10 cellular contexts compared by ENCODE assay signal in the genomic region with DNA sequence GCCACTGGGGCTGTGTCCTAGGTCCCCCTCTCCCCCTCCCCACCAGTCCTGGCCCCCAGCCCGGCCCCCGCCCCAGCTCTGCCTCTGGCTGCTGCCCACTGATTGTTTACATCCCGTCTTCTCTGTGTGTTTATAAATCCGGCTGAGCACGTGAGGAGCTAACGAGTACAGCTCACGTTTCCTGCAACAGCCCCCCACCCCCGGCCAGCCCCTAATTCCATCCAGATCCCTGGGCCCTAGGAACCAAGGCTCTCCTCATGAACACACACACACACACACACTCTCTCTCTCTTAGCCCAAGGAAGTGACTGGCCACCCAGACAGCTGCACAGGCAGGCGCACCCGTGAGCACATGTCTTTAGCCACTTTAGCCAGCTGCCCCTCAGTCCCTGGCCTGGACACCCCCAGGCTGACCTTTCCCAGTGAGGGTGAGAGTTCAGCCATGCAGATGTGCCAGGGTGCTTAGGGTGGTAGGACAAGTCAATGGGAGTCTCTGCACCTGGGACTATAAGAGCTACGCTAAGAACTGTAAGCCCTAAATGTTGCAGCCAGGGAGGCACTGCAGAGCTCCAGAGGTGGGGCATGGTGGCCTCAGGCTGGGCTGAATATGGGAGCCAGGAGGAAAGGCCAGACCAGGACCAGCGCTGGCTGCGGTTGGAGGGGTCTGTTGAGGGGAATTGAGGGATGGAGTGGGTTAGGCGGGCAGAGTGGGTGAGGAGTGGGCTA. TPM values are rescaled to one million over a fixed set of nuclear protein-coding genes. Genes with fewer than 3 reads are reported as not detected.
A peak's percentile ranks its signal among the peaks of the same experiment; 100 is the strongest.
DNase-seq lines count a peak whose midpoint lies in the region; ATAC-seq, FAIRE-seq and TF ChIP-seq lines count a peak whose summit lies in the region.
"Had no signal": no experiment of that assay in that cellular context is flagged by ENCODE, and none has a peak within 500 bp of the region (broad histone marks: within the 10 kb centered on the region; RNA-seq: fewer than 3 reads in every experiment).

No MANE protein-coding gene starts in this region.

- ATAC-seq in activated CD4-positive, alpha-beta T cell treated with anti-CD3 and anti-CD28 coated beads for 36 hours = no peak

- H3K9ac ChIP-seq in kidney (ENCODE audit: low read length in 2 of 2) = peak overlapping the region in 1 of 2 donors; percentile 61

- peak overlapping the region; percentile 92 to 99 for H3K27ac ChIP-seq in uterus
- H3K27ac ChIP-seq in kidney (ENCODE audit: low read depth in 2 of 2, low read length in 2 of 2) = peak overlapping the region in 1 of 2 donors; percentile 41
- H3K27ac ChIP-seq: C4-2B had no signal

- no peaks in the 10 kb centered on the region for H3K27me3 ChIP-seq in uterus

- intact Hi-C loops in activated CD4-positive, alpha-beta T cell treated with anti-CD3 and anti-CD28 coated beads for 36 hours (cut with DNase I, micrococcal nuclease) = no loop called here
- intact Hi-C loops in uterus (cut with DNase I; ENCODE audit: low total_unique reads) = no loop called here
- intact Hi-C loops in kidney (cut with DNase I) = no loop called here

- TF ChIP-seq POLR2A in uterus (IDR thresholded peaks at IDR 0.05) = no peak

- H3K9me3 ChIP-seq in uterus (no peaks in the 10 kb centered on the region), kidney (ENCODE audit: control insufficient read depth in 1 of 2, low read length in 2 of 2) (no peaks in the 10 kb centered on the region)

- no peaks in the 10 kb centered on the region for H3K9me3 Mint-ChIP-seq in activated CD4-positive, alpha-beta T cell treated with anti-CD3 and anti-CD28 coated beads for 36 hours (ENCODE audit: low read depth)
- H3K9me3 Mint-ChIP-seq in brain (peaks cover 0 to 5% (median 0%) of the 10 kb centered on the region in 5 experiments), mesothelial cell of epicardium (no peaks in the 10 kb centered on the region)

- H3K36me3 ChIP-seq in uterus (no peaks in the 10 kb centered on the region), kidney (ENCODE audit: control insufficient read depth in 1 of 2, insufficient read depth in 2 of 2, low read length in 2 of 2) (no peaks in the 10 kb centered on the region)

- H3K4me3 ChIP-seq in uterus = peak overlapping the region; percentile 6 to 17
- no peak overlapping the region for H3K4me3 ChIP-seq in kidney (ENCODE audit: low read length in 2 of 2)

- CTCF ChIA-PET in activated CD4-positive, alpha-beta T cell treated with anti-CD3 and anti-CD28 coated beads for 36 hours (lab: Charles Lee) = interaction anchor here (0.6 to 4.1 kb wide), 13 partner anchors 9 to 260 kb away, joined by 3 to 44 read pairs (median 4); a partner anchor contains a TSS

- H3K4me3 Mint-ChIP-seq in activated CD4-positive, alpha-beta T cell treated with anti-CD3 and anti-CD28 coated beads for 36 hours = peak overlapping the region; percentile 10
- H3K4me3 Mint-ChIP-seq in brain = peak overlapping the region; percentile 30 to 79 (median 58)
- peak overlapping the region; percentile 34 for H3K4me3 Mint-ChIP-seq in mesothelial cell of epicardium

- H3K4me1 ChIP-seq in uterus (peaks cover 0 to 8% of the 10 kb centered on the region in 2 donors), kidney (ENCODE audit: control insufficient read depth in 1 of 2, insufficient read depth in 1 of 2, low read depth in 1 of 2, low read length in 2 of 2) (peaks cover 25 to 34% of the 10 kb centered on the region in 2 donors)

- H3K27me3 Mint-ChIP-seq in activated CD4-positive, alpha-beta T cell treated with anti-CD3 and anti-CD28 coated beads for 36 hours = peaks cover 32% of the 10 kb centered on the region
- H3K27me3 Mint-ChIP-seq in brain = peaks cover 36% of the 10 kb centered on the region
- H3K27me3 Mint-ChIP-seq in mesothelial cell of epicardium (ENCODE audit: low read depth) = peaks cover 2% of the 10 kb centered on the region

- no peak for TF ChIP-seq CTCF in brain (conservative IDR thresholded peaks at IDR 0.05)
- TF ChIP-seq CTCF in mesothelial cell of epicardium (IDR thresholded peaks at IDR 0.05; ENCODE audit: unreplicated experiment) = no peak
- TF ChIP-seq CTCF in uterus (IDR thresholded peaks at IDR 0.05) = no peak
- TF ChIP-seq CTCF in kidney (IDR thresholded peaks at IDR 0.05; ENCODE audit: borderline replicate concordance, extremely low read depth, insufficient read depth) = no peak

- DNase-seq in activated CD4-positive, alpha-beta T cell treated with anti-CD3 and anti-CD28 coated beads for 36 hours = no peak
- no peak for DNase-seq in activated CD4-positive, alpha-beta T cell treated with anti-CD3 and anti-CD28 coated beads, Interleukin-2, amount 50 U/mL, for 1 hour
- DNase-seq in mesothelial cell of epicardium (ENCODE audit: low spot score in 2 of 2, unreplicated experiment in 2 of 2) (no peak), uterus (peak; percentile 21 to 58), NCI-H446 treated with DMSO at 0.1 percent for 48 hours (lab: John Stamatoyannopoulos, UW) (no peak), NCI-H1930 (lab: John Stamatoyannopoulos, UW) (no peak), kidney (no peak)
- DNase-seq: anterior cingulate cortex had no signal

- FAIRE-seq in kidney (lab: Jason Lieb, UNC) = no peak

- peak overlapping the region; percentile 12 for H3K27ac Mint-ChIP-seq in activated CD4-positive, alpha-beta T cell treated with anti-CD3 and anti-CD28 coated beads for 36 hours
- H3K27ac Mint-ChIP-seq in brain = peak overlapping the region; percentile 1 to 66 (median 18)
- H3K27ac Mint-ChIP-seq in mesothelial cell of epicardium = peak overlapping the region; percentile 94

- peaks cover 46% of the 10 kb centered on the region for H3K4me1 Mint-ChIP-seq in activated CD4-positive, alpha-beta T cell treated with anti-CD3 and anti-CD28 coated beads for 36 hours
- H3K4me1 Mint-ChIP-seq in brain (peaks cover 61% of the 10 kb centered on the region), mesothelial cell of epicardium (peaks cover 65% of the 10 kb centered on the region)

- POLR2A ChIA-PET in activated CD4-positive, alpha-beta T cell treated with anti-CD3 and anti-CD28 coated beads for 36 hours (lab: Charles Lee) = interaction anchor here (0.6 kb wide), 1 partner anchor 118 kb away, joined by 4 read pairs; no protein-coding TSS in a partner anchor

- H3K36me3 Mint-ChIP-seq in activated CD4-positive, alpha-beta T cell treated with anti-CD3 and anti-CD28 coated beads for 36 hours (ENCODE audit: low read depth) = no peaks in the 10 kb centered on the region
- H3K36me3 Mint-ChIP-seq in brain (no peaks in the 10 kb centered on the region), mesothelial cell of epicardium (no peaks in the 10 kb centered on the region)

RNA-seq across cellular contexts. Expression of a gene that starts 2.9 kb away (rescaled TPM):
- total RNA-seq in activated CD4-positive, alpha-beta T cell treated with anti-CD3 and anti-CD28 coated beads for 36 hours = under 1 TPM; 0.09 to 0.27 TPM
- polyA plus RNA-seq in brain (ENCODE audit: insufficient read depth, low read depth, low replicate concordance) (0.46 TPM), kidney (ENCODE audit: insufficient read depth, low read depth, low replicate concordance) (5.7 TPM)
- total RNA-seq in mesothelial cell of epicardium (5.9 to 6.3 TPM (median 6.1 TPM) in 3 replicates), uterus (10 to 100 TPM in 1 of 4 donors, 1 to 10 TPM in 2, under 1 TPM in 1; 0.77 to 19.3 (median 7.4) TPM), kidney (15.8 TPM)

RNA-seq across cellular contexts. Expression of a gene that starts 17.2 kb away (rescaled TPM):
- 10 to 100 TPM; 31.3 to 37.5 TPM for total RNA-seq in activated CD4-positive, alpha-beta T cell treated with anti-CD3 and anti-CD28 coated beads for 36 hours
- polyA plus RNA-seq in brain (ENCODE audit: insufficient read depth, low read depth, low replicate concordance) (39.3 TPM), kidney (ENCODE audit: insufficient read depth, low read depth, low replicate concordance) (174 TPM)
- total RNA-seq in mesothelial cell of epicardium (32.0 to 37.9 TPM (median 32.2 TPM) in 3 replicates), uterus (10 to 100 TPM in 3 of 4 donors, 1 to 10 TPM in 1; 8.7 to 65.6 (median 31.3) TPM), kidney (54.4 TPM)

RNA-seq across cellular contexts. Expression of a gene that starts 21.3 kb away (rescaled TPM):
- total RNA-seq in activated CD4-positive, alpha-beta T cell treated with anti-CD3 and anti-CD28 coated beads for 36 hours = 10 to 100 TPM; 28.8 to 30.0 TPM
- polyA plus RNA-seq in brain (ENCODE audit: insufficient read depth, low read depth, low replicate concordance) = 18.0 TPM
- 44.7 to 48.8 TPM (median 48.7 TPM) in 3 replicates for total RNA-seq in mesothelial cell of epicardium
- 10 to 100 TPM in 2 of 4 donors, 1 to 10 TPM in 2; 2.6 to 37.3 (median 11.6) TPM for total RNA-seq in uterus
- 17.8 TPM for total RNA-seq in kidney
- polyA plus RNA-seq in kidney (ENCODE audit: insufficient read depth, low read depth, low replicate concordance) = 16.4 TPM

RNA-seq across cellular contexts. Expression of a gene that starts 31.1 kb away (rescaled TPM):
- total RNA-seq in activated CD4-positive, alpha-beta T cell treated with anti-CD3 and anti-CD28 coated beads for 36 hours = 100 to 1,000 TPM; 199 to 227 TPM
- 231 TPM for polyA plus RNA-seq in brain (ENCODE audit: insufficient read depth, low read depth, low replicate concordance)
- 103 to 107 TPM (median 103 TPM) in 3 replicates for total RNA-seq in mesothelial cell of epicardium
- 100 to 1,000 TPM in 1 of 4 donors, 10 to 100 TPM in 3; 15.9 to 180 (median 77.1) TPM for total RNA-seq in uterus
- total RNA-seq in kidney = 155 TPM
- polyA plus RNA-seq in kidney (ENCODE audit: insufficient read depth, low read depth, low replicate concordance) = 210 TPM

RNA-seq across cellular contexts. Expression of a gene that starts 33.4 kb away (rescaled TPM):
- total RNA-seq in activated CD4-positive, alpha-beta T cell treated with anti-CD3 and anti-CD28 coated beads for 36 hours = 100 to 1,000 TPM in 1 of 2 experiments, 10 to 100 TPM in 1; 83.2 to 123 TPM
- polyA plus RNA-seq in brain (ENCODE audit: insufficient read depth, low read depth, low replicate concordance) (0.29 TPM), kidney (ENCODE audit: insufficient read depth, low read depth, low replicate concordance) (1.7 TPM)
- total RNA-seq in mesothelial cell of epicardium (0.41 to 0.82 TPM (median 0.74 TPM) in 3 replicates), uterus (1 to 10 TPM in 2 of 4 donors, not detected in 2; 1.3 to 2.5 TPM), kidney (13.9 TPM)

Comparison
In these comparisons a context has a peak if more than half of its experiments do, and no peak if none do; other contexts are left out.
1. DNase-seq: peak in uterus (2 of 2); none in activated CD4-positive, alpha-beta T cell treated with anti-CD3 and anti-CD28 coated beads for 36 hours (single experiment), activated CD4-positive, alpha-beta T cell treated with anti-CD3 and anti-CD28 coated beads, Interleukin-2, amount 50 U/mL, for 1 hour (single experiment), mesothelial cell of epicardium (0 of 2), NCI-H446 treated with DMSO at 0.1 percent for 48 hours (single experiment), NCI-H1930 (0 of 2) and kidney (single experiment).
2. H3K27ac Mint-ChIP-seq: peak in every context shown above with its lines; median percentile 94 in mesothelial cell of epicardium; 18 in brain; 12 in activated CD4-positive, alpha-beta T cell treated with anti-CD3 and anti-CD28 coated beads for 36 hours.
3. H3K4me3 ChIP-seq: peak in uterus (2 of 2); none in kidney (0 of 2).
4. Peak in every context shown above with its lines, with median percentiles within 50 percentile points of each other: H3K4me3 Mint-ChIP-seq.